Comparison of ENCODE assay signal across 1 cellular context in the genomic region with DNA sequence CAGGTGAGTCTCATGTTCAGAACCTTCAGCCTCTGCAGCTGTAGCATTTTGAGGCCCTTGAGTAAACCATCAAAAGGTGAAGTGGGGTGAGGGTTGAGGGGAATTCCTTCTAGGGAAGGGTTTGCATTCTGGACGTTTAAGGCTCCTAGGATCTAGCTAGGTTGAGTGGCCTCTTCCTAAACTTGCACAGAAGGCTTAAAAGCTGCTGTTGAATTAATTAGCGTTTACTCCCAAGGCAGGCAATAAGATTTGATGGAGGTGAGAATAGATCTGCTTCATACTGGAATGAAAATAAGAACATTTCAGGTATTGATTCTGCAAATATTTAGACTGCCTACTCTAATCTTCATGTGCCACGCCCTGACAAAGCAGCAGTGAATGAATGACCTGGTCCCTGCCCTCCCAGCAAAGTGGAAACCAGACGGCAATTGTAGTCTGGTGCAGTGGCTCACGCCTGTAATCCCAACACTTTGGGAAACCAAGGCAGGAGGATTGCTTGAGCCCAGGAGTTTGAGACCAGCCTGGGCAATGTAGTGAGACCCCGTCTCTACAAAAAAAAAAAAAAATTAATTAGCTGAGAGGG.
TF ChIP-seq lines count a peak whose summit lies in the region.

No MANE protein-coding gene starts in this region.

TF ChIP-seq in HepG2, 621 proteins besides CTCF, POLR2A, EP300 and RAD21 (continued from another document and continues in another):
- no peak; the same call in 1 of the 2 replicates for TF ChIP-seq RERE (CRISPR knock-in tag; IDR thresholded peaks at IDR 0.05; ENCODE audit: low read depth)
- no peak for TF ChIP-seq BORCS8-MEF2B (CRISPR knock-in tag; IDR thresholded peaks at IDR 0.05)
- TF ChIP-seq REL (CRISPR knock-in tag; conservative IDR thresholded peaks at IDR 0.05) = no peak
- no peak for TF ChIP-seq FOXC1 (CRISPR knock-in tag; IDR thresholded peaks at IDR 0.05; ENCODE audit: borderline replicate concordance)
- TF ChIP-seq XBP1 (CRISPR knock-in tag; IDR thresholded peaks at IDR 0.05) = no peak
- no peak for TF ChIP-seq ZNF17 (CRISPR knock-in tag; IDR thresholded peaks at IDR 0.05)
- 0 out of 2 replicates have a peak, but pooled peaks have one; percentile 38 for TF ChIP-seq ONECUT2 (CRISPR knock-in tag; IDR thresholded peaks at IDR 0.05)
- no peak for TF ChIP-seq GZF1 (CRISPR knock-in tag; IDR thresholded peaks at IDR 0.05)
- 0 out of 2 replicates have a peak, but pooled peaks have one; percentile 28 for TF ChIP-seq FOXJ3 (CRISPR knock-in tag; IDR thresholded peaks at IDR 0.05; ENCODE audit: borderline replicate concordance)
- no peak for TF ChIP-seq ZFP36 (IDR thresholded peaks at IDR 0.05; ENCODE audit: borderline replicate concordance, low read depth, low read length, partially characterized antibody)
- no peak for TF ChIP-seq RBFOX2 (IDR thresholded peaks at IDR 0.05; ENCODE audit: low read depth, low read length)
- TF ChIP-seq U2AF1 (optimal IDR thresholded peaks at IDR 0.05; ENCODE audit: low read depth, low read length) = no peak
- TF ChIP-seq, protein P1, sequence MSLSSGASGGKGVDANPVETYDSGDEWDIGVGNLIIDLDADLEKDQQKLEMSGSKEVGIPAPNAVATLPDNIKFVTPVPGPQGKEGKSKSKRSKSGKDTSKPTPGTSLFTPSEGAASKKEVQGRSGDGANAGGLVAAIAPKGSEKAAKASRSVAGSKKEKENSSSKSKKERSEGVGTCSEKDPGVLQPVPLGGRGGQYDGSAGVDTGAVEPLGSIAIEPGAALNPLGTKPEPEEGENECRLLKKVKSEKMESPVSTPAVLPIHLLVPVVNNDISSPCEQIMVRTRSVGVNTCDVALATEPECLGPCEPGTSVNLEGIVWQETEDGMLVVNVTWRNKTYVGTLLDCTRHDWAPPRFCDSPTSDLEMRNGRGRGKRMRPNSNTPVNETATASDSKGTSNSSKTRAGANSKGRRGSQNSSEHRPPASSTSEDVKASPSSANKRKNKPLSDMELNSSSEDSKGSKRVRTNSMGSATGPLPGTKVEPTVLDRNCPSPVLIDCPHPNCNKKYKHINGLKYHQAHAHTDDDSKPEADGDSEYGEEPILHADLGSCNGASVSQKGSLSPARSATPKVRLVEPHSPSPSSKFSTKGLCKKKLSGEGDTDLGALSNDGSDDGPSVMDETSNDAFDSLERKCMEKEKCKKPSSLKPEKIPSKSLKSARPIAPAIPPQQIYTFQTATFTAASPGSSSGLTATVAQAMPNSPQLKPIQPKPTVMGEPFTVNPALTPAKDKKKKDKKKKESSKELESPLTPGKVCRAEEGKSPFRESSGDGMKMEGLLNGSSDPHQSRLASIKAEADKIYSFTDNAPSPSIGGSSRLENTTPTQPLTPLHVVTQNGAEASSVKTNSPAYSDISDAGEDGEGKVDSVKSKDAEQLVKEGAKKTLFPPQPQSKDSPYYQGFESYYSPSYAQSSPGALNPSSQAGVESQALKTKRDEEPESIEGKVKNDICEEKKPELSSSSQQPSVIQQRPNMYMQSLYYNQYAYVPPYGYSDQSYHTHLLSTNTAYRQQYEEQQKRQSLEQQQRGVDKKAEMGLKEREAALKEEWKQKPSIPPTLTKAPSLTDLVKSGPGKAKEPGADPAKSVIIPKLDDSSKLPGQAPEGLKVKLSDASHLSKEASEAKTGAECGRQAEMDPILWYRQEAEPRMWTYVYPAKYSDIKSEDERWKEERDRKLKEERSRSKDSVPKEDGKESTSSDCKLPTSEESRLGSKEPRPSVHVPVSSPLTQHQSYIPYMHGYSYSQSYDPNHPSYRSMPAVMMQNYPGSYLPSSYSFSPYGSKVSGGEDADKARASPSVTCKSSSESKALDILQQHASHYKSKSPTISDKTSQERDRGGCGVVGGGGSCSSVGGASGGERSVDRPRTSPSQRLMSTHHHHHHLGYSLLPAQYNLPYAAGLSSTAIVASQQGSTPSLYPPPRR (CRISPR knock-in tag; IDR thresholded peaks at IDR 0.05; ENCODE audit: borderline replicate concordance) = peak; percentile 72
- TF ChIP-seq ZNF883 (CRISPR knock-in tag; IDR thresholded peaks at IDR 0.05; ENCODE audit: not compliant biosample characterization) = no peak
- no peak for TF ChIP-seq SMC3 (IDR thresholded peaks at IDR 0.05; ENCODE audit: low read length)
- TF ChIP-seq TBX3 (IDR thresholded peaks at IDR 0.05; ENCODE audit: borderline replicate concordance) = no peak
- TF ChIP-seq FOXP1 (IDR thresholded peaks at IDR 0.05) = no peak
- TF ChIP-seq FOXP1 (CRISPR knock-in tag; IDR thresholded peaks at IDR 0.05) = peak; percentile 13; the same call in 1 of the 2 replicates
- TF ChIP-seq ZNF468 (CRISPR knock-in tag; IDR thresholded peaks at IDR 0.05) = no peak
- TF ChIP-seq ZBTB14 (CRISPR knock-in tag; IDR thresholded peaks at IDR 0.05) = no peak
- TF ChIP-seq IKZF1 (IDR thresholded peaks at IDR 0.05) = no peak
- no peak for TF ChIP-seq ZNF225 (CRISPR knock-in tag; IDR thresholded peaks at IDR 0.05)
- no peak for TF ChIP-seq HHEX (CRISPR knock-in tag; IDR thresholded peaks at IDR 0.05)
- TF ChIP-seq ZNF577 (CRISPR knock-in tag; IDR thresholded peaks at IDR 0.05; ENCODE audit: borderline replicate concordance, low read depth) = no peak
- TF ChIP-seq GATAD2A (CRISPR knock-in tag; IDR thresholded peaks at IDR 0.05) = 0 out of 2 replicates have a peak, but pooled peaks have one; percentile 19
- no peak for TF ChIP-seq ZNF569 (CRISPR knock-in tag; IDR thresholded peaks at IDR 0.05; ENCODE audit: borderline replicate concordance)
- TF ChIP-seq ZNF12 (CRISPR knock-in tag; IDR thresholded peaks at IDR 0.05) = no peak
- TF ChIP-seq RBM39 (IDR thresholded peaks at IDR 0.05; ENCODE audit: low read depth, low read length, poor library complexity, severe bottlenecking) = no peak
- TF ChIP-seq RCOR2 (CRISPR knock-in tag; IDR thresholded peaks at IDR 0.05) = no peak
- TF ChIP-seq KLF9 (CRISPR knock-in tag; IDR thresholded peaks at IDR 0.05; ENCODE audit: low read depth) = no peak
- TF ChIP-seq BHLHE40 (IDR thresholded peaks at IDR 0.05; ENCODE audit: low read length) = no peak
- peak; percentile 23; the same call in 1 of the 2 replicates for TF ChIP-seq NR2F2 (IDR thresholded peaks at IDR 0.05; ENCODE audit: borderline replicate concordance, low read depth)
- TF ChIP-seq ZNF362 (CRISPR knock-in tag; IDR thresholded peaks at IDR 0.05; ENCODE audit: borderline replicate concordance) = peak; percentile 55; the same call in 1 of the 2 replicates
- TF ChIP-seq ZNF224 (CRISPR knock-in tag; IDR thresholded peaks at IDR 0.05) = no peak
- TF ChIP-seq ETS1 (CRISPR knock-in tag; IDR thresholded peaks at IDR 0.05) = no peak
- TF ChIP-seq ZIK1 (CRISPR knock-in tag; IDR thresholded peaks at IDR 0.05; ENCODE audit: borderline replicate concordance, low read depth) = no peak
- TF ChIP-seq, protein P2, sequence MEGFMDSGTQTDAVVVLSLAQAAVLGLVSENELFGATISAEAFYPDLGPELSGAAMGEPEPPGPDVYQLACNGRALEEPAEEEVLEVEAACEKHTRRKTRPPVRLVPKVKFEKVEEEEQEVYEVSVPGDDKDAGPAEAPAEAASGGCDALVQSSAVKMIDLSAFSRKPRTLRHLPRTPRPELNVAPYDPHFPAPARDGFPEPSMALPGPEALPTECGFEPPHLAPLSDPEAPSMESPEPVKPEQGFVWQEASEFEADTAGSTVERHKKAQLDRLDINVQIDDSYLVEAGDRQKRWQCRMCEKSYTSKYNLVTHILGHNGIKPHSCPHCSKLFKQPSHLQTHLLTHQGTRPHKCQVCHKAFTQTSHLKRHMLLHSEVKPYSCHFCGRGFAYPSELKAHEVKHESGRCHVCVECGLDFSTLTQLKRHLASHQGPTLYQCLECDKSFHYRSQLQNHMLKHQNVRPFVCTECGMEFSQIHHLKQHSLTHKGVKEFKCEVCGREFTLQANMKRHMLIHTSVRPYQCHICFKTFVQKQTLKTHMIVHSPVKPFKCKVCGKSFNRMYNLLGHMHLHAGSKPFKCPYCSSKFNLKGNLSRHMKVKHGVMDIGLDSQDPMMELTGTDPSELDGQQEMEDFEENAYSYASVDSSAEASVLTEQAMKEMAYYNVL (CRISPR knock-in tag; IDR thresholded peaks at IDR 0.05; ENCODE audit: borderline replicate concordance) = no peak
- peak; percentile 53; the same call in 1 of the 2 replicates for TF ChIP-seq PITX1 (CRISPR knock-in tag; IDR thresholded peaks at IDR 0.05)
- no peak for TF ChIP-seq FUBP1 (CRISPR knock-in tag; IDR thresholded peaks at IDR 0.05; ENCODE audit: borderline replicate concordance)
- TF ChIP-seq ZNF274 (CRISPR knock-in tag; IDR thresholded peaks at IDR 0.05) = no peak
- no peak for TF ChIP-seq FOXK1 (CRISPR knock-in tag; IDR thresholded peaks at IDR 0.05; ENCODE audit: borderline replicate concordance, low read depth)
- TF ChIP-seq KDM3A (CRISPR knock-in tag; IDR thresholded peaks at IDR 0.05; ENCODE audit: low read depth) = no peak
- no peak for TF ChIP-seq SRF (IDR thresholded peaks at IDR 0.05; ENCODE audit: low read depth, low read length)
- TF ChIP-seq ARNTL (CRISPR knock-in tag; IDR thresholded peaks at IDR 0.05) = no peak
- no peak for TF ChIP-seq KAT7 (CRISPR knock-in tag; IDR thresholded peaks at IDR 0.05; ENCODE audit: borderline replicate concordance)
